In the genomic region with DNA sequence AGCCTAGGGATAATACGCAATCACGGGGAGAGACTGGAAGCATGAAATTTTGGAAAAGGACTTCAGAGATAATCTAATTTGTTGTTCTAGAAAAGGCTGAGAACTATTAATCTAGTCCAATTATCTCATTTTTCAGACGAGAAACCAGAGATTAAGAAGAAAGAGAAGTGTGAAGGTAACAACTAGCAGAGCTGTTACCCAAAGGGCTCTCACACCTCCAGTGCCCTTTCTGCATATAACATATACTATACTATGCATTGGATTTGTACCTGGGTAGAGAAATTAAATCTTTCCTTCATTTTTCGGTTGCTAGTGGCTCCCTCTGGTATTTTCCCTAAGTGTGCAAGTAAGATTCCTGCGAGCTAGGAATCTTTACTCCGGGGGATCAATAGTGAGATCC, we compare ENCODE assay signal across 21 cellular contexts. TPM values are rescaled to one million over a fixed set of nuclear protein-coding genes. Genes with fewer than 3 reads are reported as not detected.
DNase-seq lines count a peak whose midpoint lies in the region; ATAC-seq and TF ChIP-seq lines count a peak whose summit lies in the region.
"Had no signal": no experiment of that assay in that cellular context is flagged by ENCODE, and none has a peak within 500 bp of the region (broad histone marks: within the 10 kb centered on the region; RNA-seq: fewer than 3 reads in every experiment).

No MANE protein-coding gene starts in this region.

- H3K27ac Mint-ChIP-seq in natural killer cell (peak overlapping the region; percentile 1 to 78), mesothelial cell of epicardium (peak overlapping the region; percentile 59)
- peak overlapping the region in 1 of 2 donors; percentile 11 for H3K27ac Mint-ChIP-seq in natural killer cell treated with Interleukin-12 subunit alpha and Interleukin-12 subunit beta and Interleukin-15 and Interleukin-18, amount 100 ng/mL, for 72 hours
- peak overlapping the region; percentile 20 for H3K27ac Mint-ChIP-seq in central memory CD8-positive, alpha-beta T cell (ENCODE audit: low read depth)
- H3K27ac Mint-ChIP-seq: CD14-positive monocyte; CD4-positive, alpha-beta T cell; CD8-positive, alpha-beta memory T cell had no signal

- peak overlapping the region; percentile 18 for H3K4me3 Mint-ChIP-seq in natural killer cell
- H3K4me3 Mint-ChIP-seq in natural killer cell treated with Interleukin-12 subunit alpha and Interleukin-12 subunit beta and Interleukin-15 and Interleukin-18, amount 100 ng/mL, for 72 hours = no peak overlapping the region
- no peak overlapping the region for H3K4me3 Mint-ChIP-seq in central memory CD8-positive, alpha-beta T cell
- no peak overlapping the region for H3K4me3 Mint-ChIP-seq in mesothelial cell of epicardium
- H3K4me3 Mint-ChIP-seq: CD14-positive monocyte; CD4-positive, alpha-beta T cell; CD8-positive, alpha-beta memory T cell had no signal

- peaks cover 15 to 28% of the 10 kb centered on the region in 2 donors for H3K4me1 Mint-ChIP-seq in natural killer cell
- H3K4me1 Mint-ChIP-seq in natural killer cell treated with Interleukin-12 subunit alpha and Interleukin-12 subunit beta and Interleukin-15 and Interleukin-18, amount 100 ng/mL, for 72 hours (ENCODE audit: low read depth in 2 of 2) = peaks cover 2 to 6% of the 10 kb centered on the region in 2 donors
- no peaks in the 10 kb centered on the region for H3K4me1 Mint-ChIP-seq in central memory CD8-positive, alpha-beta T cell
- no peaks in the 10 kb centered on the region for H3K4me1 Mint-ChIP-seq in mesothelial cell of epicardium
- H3K4me1 Mint-ChIP-seq: CD14-positive monocyte; CD8-positive, alpha-beta memory T cell had no signal

- ATAC-seq in natural killer cell (peak; percentile 73 to 93 (median 89)), HG02884 (IDR thresholded peaks at IDR 0.05; ENCODE audit: unreplicated experiment) (no peak)
- ATAC-seq in natural killer cell treated with Interleukin-12 subunit alpha and Interleukin-12 subunit beta and Interleukin-15 and Interleukin-18, amount 100 ng/mL, for 72 hours = no peak
- no peak for ATAC-seq in central memory CD8-positive, alpha-beta T cell (replicated peaks; ENCODE audit: extremely low read depth, poor library complexity, severe bottlenecking)
- ATAC-seq: A549, GM12878 had no signal

- H3K9me3 Mint-ChIP-seq in natural killer cell (no peaks in the 10 kb centered on the region), mesothelial cell of epicardium (no peaks in the 10 kb centered on the region)
- H3K9me3 Mint-ChIP-seq in natural killer cell treated with Interleukin-12 subunit alpha and Interleukin-12 subunit beta and Interleukin-15 and Interleukin-18, amount 100 ng/mL, for 72 hours = no peaks in the 10 kb centered on the region
- H3K9me3 Mint-ChIP-seq in central memory CD8-positive, alpha-beta T cell = no peaks in the 10 kb centered on the region
- H3K9me3 Mint-ChIP-seq: CD14-positive monocyte; CD4-positive, alpha-beta T cell; CD8-positive, alpha-beta memory T cell had no signal

- no peak for DNase-seq in natural killer cell
- no peak for DNase-seq in natural killer cell treated with Interleukin-12 subunit alpha and Interleukin-12 subunit beta and Interleukin-15 and Interleukin-18, amount 100 ng/mL, for 72 hours (ENCODE audit: low spot score)
- DNase-seq in central memory CD8-positive, alpha-beta T cell (ENCODE audit: low spot score in 2 of 2) = no peak
- DNase-seq in mesothelial cell of epicardium (ENCODE audit: low spot score in 2 of 2, unreplicated experiment in 2 of 2) = no peak
- DNase-seq in NCI-H774 (lab: John Stamatoyannopoulos, UW) = no peak
- DNase-seq: 8988T; ACHN; AML-193; BE2C; CD4-positive, alpha-beta T cell; CD8-positive, alpha-beta memory T cell; DMS 273 treated with DMSO at 0.1 percent for 48 hours; DMS79; EL; GDM1; GOT3; HCEC 1CT had no signal

- intact Hi-C loops in natural killer cell (cut with micrococcal nuclease) = no loop called here

- TF ChIP-seq CTCF in natural killer cell (IDR thresholded peaks at IDR 0.05) (no peak), mesothelial cell of epicardium (IDR thresholded peaks at IDR 0.05; ENCODE audit: unreplicated experiment) (no peak)

- H3K27me3 Mint-ChIP-seq in natural killer cell (ENCODE audit: low read depth in 2 of 2) (no peaks in the 10 kb centered on the region), mesothelial cell of epicardium (ENCODE audit: low read depth) (no peaks in the 10 kb centered on the region)
- no peaks in the 10 kb centered on the region for H3K27me3 Mint-ChIP-seq in natural killer cell treated with Interleukin-12 subunit alpha and Interleukin-12 subunit beta and Interleukin-15 and Interleukin-18, amount 100 ng/mL, for 72 hours
- H3K27me3 Mint-ChIP-seq in central memory CD8-positive, alpha-beta T cell = no peaks in the 10 kb centered on the region
- H3K27me3 Mint-ChIP-seq: CD4-positive, alpha-beta T cell; CD8-positive, alpha-beta memory T cell had no signal

- peaks cover 18% of the 10 kb centered on the region for H3K36me3 Mint-ChIP-seq in natural killer cell
- peaks cover 19% of the 10 kb centered on the region for H3K36me3 Mint-ChIP-seq in natural killer cell treated with Interleukin-12 subunit alpha and Interleukin-12 subunit beta and Interleukin-15 and Interleukin-18, amount 100 ng/mL, for 72 hours
- peaks cover 34% of the 10 kb centered on the region for H3K36me3 Mint-ChIP-seq in central memory CD8-positive, alpha-beta T cell (ENCODE audit: insufficient read depth)
- H3K36me3 Mint-ChIP-seq in mesothelial cell of epicardium = peaks cover 65% of the 10 kb centered on the region

RNA-seq across cellular contexts. Expression of a gene that starts 13.4 kb away (rescaled TPM):
- total RNA-seq in natural killer cell (1 to 10 TPM; 3.2 to 8.0 (median 7.1) TPM), mesothelial cell of epicardium (not detected in 3 replicates)
- under 1 TPM in 1 of 2 donors, not detected in 1; 0.81 TPM for total RNA-seq in natural killer cell treated with Interleukin-12 subunit alpha and Interleukin-12 subunit beta and Interleukin-15 and Interleukin-18, amount 100 ng/mL, for 72 hours
- total RNA-seq: CD4-positive, alpha-beta T cell; GM12878 had no signal

RNA-seq across cellular contexts. Expression of a gene that starts 33.5 kb away (rescaled TPM):
- total RNA-seq in natural killer cell (1 to 10 TPM; 3.6 to 7.3 (median 5.4) TPM), mesothelial cell of epicardium (17.5 to 18.5 TPM (median 17.6 TPM) in 3 replicates)
- total RNA-seq in natural killer cell treated with Interleukin-12 subunit alpha and Interleukin-12 subunit beta and Interleukin-15 and Interleukin-18, amount 100 ng/mL, for 72 hours = 10 to 100 TPM; 10.1 to 12.7 TPM

Comparison
In these comparisons a context has a peak if more than half of its experiments do, and no peak if none do; other contexts are left out.
1. ATAC-seq: peak in natural killer cell (3 of 3); none in natural killer cell treated with Interleukin-12 subunit alpha and Interleukin-12 subunit beta and Interleukin-15 and Interleukin-18, amount 100 ng/mL, for 72 hours (0 of 2), central memory CD8-positive, alpha-beta T cell (single experiment) and HG02884 (single experiment).